ENCODE assay signal across 8 cellular contexts in the genomic region with DNA sequence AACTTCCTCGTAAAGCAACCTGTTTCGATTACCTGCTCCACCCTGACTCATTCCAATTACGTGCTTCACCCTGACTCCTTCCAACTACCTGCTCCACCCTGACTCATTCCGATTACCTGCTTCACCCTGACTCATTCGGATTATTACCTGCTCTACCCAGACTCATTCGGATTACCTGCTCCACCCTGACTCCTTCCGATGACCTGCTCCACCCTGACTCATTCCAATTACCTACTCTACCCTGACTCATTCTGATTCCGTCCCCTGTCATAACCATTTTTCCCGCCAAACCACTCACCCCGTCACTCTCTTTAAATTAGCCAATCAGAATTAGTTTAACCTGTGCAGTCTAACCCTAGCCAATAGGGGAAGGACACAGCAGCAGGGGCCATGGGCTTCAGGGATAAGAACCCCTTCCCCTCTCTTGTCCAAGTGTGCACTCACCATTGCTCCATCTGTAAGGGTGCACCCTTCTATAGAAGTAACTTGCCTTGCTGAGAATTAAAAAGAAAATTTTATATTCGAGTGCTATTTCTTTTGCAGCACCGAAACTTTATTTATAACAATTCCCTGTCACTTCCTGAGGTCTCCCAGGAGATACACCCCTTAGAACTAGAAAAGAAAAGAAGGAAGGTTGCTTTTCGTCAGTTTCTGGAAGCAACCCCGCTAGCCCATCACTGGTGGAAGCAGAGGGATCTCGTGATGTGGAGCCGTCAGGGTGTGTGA. TPM values are rescaled to one million over a fixed set of nuclear protein-coding genes. Genes with fewer than 3 reads are reported as not detected.
A peak's percentile ranks its signal among the peaks of the same experiment; 100 is the strongest.
DNase-seq lines count a peak whose midpoint lies in the region; ATAC-seq, FAIRE-seq and TF ChIP-seq lines count a peak whose summit lies in the region.
"Not testable (repeated sequence)": the region's sequence is repeated elsewhere in the genome, so short reads cannot be mapped to it uniquely, and the experiment has no call there.

No MANE protein-coding gene starts in this region.

- not testable (repeated sequence) for FAIRE-seq in K562 (lab: Jason Lieb, UNC)

- 83% methylated on average over 16 of the region's 16 CpGs for WGBS in K562 (ENCODE audit: insufficient coverage, low coverage, missing lambda C conversion rate)

- not testable (repeated sequence) for DNase-seq in CD4-positive, alpha-beta memory T cell; T-helper 2 cell treated with Interferon-gamma antibody and Interleukin-4, amounts not matched to agents 5 μg/mL and 100 μg/mL, for 36 hours (ENCODE audit: low spot score); activated T-cell treated with anti-CD3 and anti-CD28 coated beads, Interleukin-2, amount 50 U/mL, for 24 hours; K562 (ENCODE audit: extremely low read depth in 1 of 4, low spot score in 3 of 4); mucosa of descending colon; uterus

- not testable (repeated sequence) for H3F3A ChIP-seq in Loucy (ENCODE audit: low read depth)

- H3K4me3 ChIP-seq in CD4-positive, alpha-beta memory T cell (ENCODE audit: low read length in 2 of 2); Loucy (ENCODE audit: low read length, poor library complexity, severe bottlenecking); K562; mucosa of descending colon; uterus: not testable (repeated sequence)

- H3K9me3 ChIP-seq in CD4-positive, alpha-beta memory T cell (ENCODE audit: control insufficient read depth in 1 of 2, low read length in 2 of 2); Loucy (ENCODE audit: insufficient read depth, low read depth, low read length); mucosa of descending colon; uterus: not testable (repeated sequence)
- peaks cover 14% of the 10 kb centered on the region for H3K9me3 ChIP-seq in K562 (replicated peaks; ENCODE audit: control insufficient read depth, insufficient read depth, low read depth, low read length)

- H3K27ac ChIP-seq in CD4-positive, alpha-beta memory T cell (ENCODE audit: low read depth, low read length): peak overlapping the region; percentile 9
- H3K27ac ChIP-seq in K562 (ENCODE audit: extremely low read depth, low read depth, low read length) (peak overlapping the region; percentile 89), uterus (peak overlapping the region; percentile 80 to 89)

- POLR2A ChIA-PET in CD4-positive, alpha-beta memory T cell (lab: Charles Lee; ENCODE audit: partially characterized antibody): not testable (repeated sequence)
- POLR2A ChIA-PET in K562 (lab: Yijun Ruan, JAX): interaction anchor here (1.0 to 4.4 kb wide), 5 partner anchors 11 to 36 kb away, joined by 3 to 45 read pairs (median 6); no protein-coding TSS in a partner anchor

- not testable (repeated sequence) for H3K27me3 Mint-ChIP-seq in CD4-positive, alpha-beta memory T cell; T-helper 2 cell treated with Interferon-gamma antibody and Interleukin-4, amounts not matched to agents 5 μg/mL and 100 μg/mL, for 36 hours (ENCODE audit: low read depth); activated T-cell treated with anti-CD3 and anti-CD28 coated beads, Interleukin-2, amount 50 U/mL, for 24 hours

- H3K36me3 ChIP-seq in CD4-positive, alpha-beta memory T cell (ENCODE audit: insufficient read depth, low read length); Loucy (ENCODE audit: insufficient read depth, low read length); K562 (ENCODE audit: control insufficient read depth, insufficient read depth, low read length); mucosa of descending colon (ENCODE audit: low read depth); uterus: not testable (repeated sequence)

- ATAC-seq in K562: not testable (repeated sequence)
- ATAC-seq in esophagus mucosa: peak; percentile 83
- ATAC-seq in mucosa of descending colon: peak; percentile 61

- H3K4me2 ChIP-seq in Loucy (ENCODE audit: low read depth, low read length, poor library complexity, severe bottlenecking): peak overlapping the region; percentile 68
- H3K4me2 ChIP-seq in K562 (ENCODE audit: insufficient read depth, low read length): peak overlapping the region; percentile 83

- not testable (repeated sequence) for H3K9me2 ChIP-seq in Loucy (replicated peaks; ENCODE audit: low read depth, low read length)

- not testable (repeated sequence) for BruUV-seq in K562 (replicated peaks; lab: Mats Ljungman, UMichigan)

- intact Hi-C loops in CD4-positive, alpha-beta memory T cell (cut with micrococcal nuclease); mucosa of descending colon (cut with DNase I, micrococcal nuclease); uterus (cut with DNase I; ENCODE audit: low total_unique reads): not testable (repeated sequence)
- intact Hi-C loops in K562 (cut with micrococcal nuclease): loop anchor here (5.0 kb wide), 1 partner anchor 233 kb away; a partner anchor contains a TSS

- H3K27me3 ChIP-seq in CD4-positive, alpha-beta memory T cell (ENCODE audit: insufficient read depth, low read length); Loucy (ENCODE audit: insufficient read depth, low read length, poor library complexity, severe bottlenecking); K562 (ENCODE audit: control insufficient read depth in 2 of 2, insufficient read depth in 2 of 2, low read length in 2 of 2); uterus: not testable (repeated sequence)

- peaks cover 51% of the 10 kb centered on the region for H3K4me1 ChIP-seq in CD4-positive, alpha-beta memory T cell (ENCODE audit: insufficient read depth, low read length)
- peaks cover 25% of the 10 kb centered on the region for H3K4me1 ChIP-seq in Loucy (ENCODE audit: insufficient read depth, low read length, poor library complexity, severe bottlenecking)
- H3K4me1 ChIP-seq in K562 (replicated peaks in 1 of 2; ENCODE audit: control insufficient read depth in 2 of 2, insufficient read depth in 2 of 2, low read length in 2 of 2): peaks cover 24 to 50% of the 10 kb centered on the region in 2 experiments
- H3K4me1 ChIP-seq in mucosa of descending colon (ENCODE audit: low read depth); uterus: not testable (repeated sequence)

- not testable (repeated sequence) for H3K9ac ChIP-seq in Loucy (ENCODE audit: low read depth, low read length, poor library complexity, severe bottlenecking)
- H3K9ac ChIP-seq in K562 (ENCODE audit: insufficient read depth in 1 of 2, low read depth in 2 of 2, low read length in 2 of 2): peak overlapping the region; percentile 62 to 83; a peak in 3 of 4 replicates

- TF ChIP-seq CTCF in Loucy (conservative IDR thresholded peaks at IDR 0.05; ENCODE audit: low read length); K562 (IDR thresholded peaks at IDR 0.05 in 2 of 3, conservative IDR thresholded peaks at IDR 0.05 in 1 of 3; ENCODE audit: insufficient read depth in 2 of 3, low read depth in 1 of 3, low read length in 3 of 3); mucosa of descending colon (IDR thresholded peaks at IDR 0.05); uterus (IDR thresholded peaks at IDR 0.05): not testable (repeated sequence)

- H4K20me1 ChIP-seq in Loucy (ENCODE audit: insufficient read depth, low read length, poor library complexity, severe bottlenecking); K562 (replicated peaks; ENCODE audit: control insufficient read depth, insufficient read depth, low read length): not testable (repeated sequence)

- not testable (repeated sequence) for TF ChIP-seq RAD21 in K562 (CRISPR knock-in tag; conservative IDR thresholded peaks at IDR 0.05 in 1 of 2, IDR thresholded peaks at IDR 0.05 in 1 of 2)

- not testable (repeated sequence) for H3K9me3 Mint-ChIP-seq in CD4-positive, alpha-beta memory T cell; T-helper 2 cell treated with Interferon-gamma antibody and Interleukin-4, amounts not matched to agents 5 μg/mL and 100 μg/mL, for 36 hours; activated T-cell treated with anti-CD3 and anti-CD28 coated beads, Interleukin-2, amount 50 U/mL, for 24 hours

- not testable (repeated sequence) for TF ChIP-seq POLR2A in K562 (conservative IDR thresholded peaks at IDR 0.05); uterus (IDR thresholded peaks at IDR 0.05)

- not testable (repeated sequence) for H3K79me2 ChIP-seq in Loucy (ENCODE audit: insufficient read depth, low read length); K562 (ENCODE audit: control insufficient read depth, insufficient read depth, low read length)

- peak overlapping the region; percentile 71 to 97 (median 94) for H3K27ac Mint-ChIP-seq in CD4-positive, alpha-beta memory T cell
- peak overlapping the region; percentile 94 for H3K27ac Mint-ChIP-seq in T-helper 2 cell treated with Interferon-gamma antibody and Interleukin-4, amounts not matched to agents 5 μg/mL and 100 μg/mL, for 36 hours
- peak overlapping the region; percentile 3 for H3K27ac Mint-ChIP-seq in activated T-cell treated with anti-CD3 and anti-CD28 coated beads, Interleukin-2, amount 50 U/mL, for 24 hours

- H2AFZ ChIP-seq in Loucy (ENCODE audit: low read length): not testable (repeated sequence)
- peak overlapping the region; percentile 92 for H2AFZ ChIP-seq in K562 (ENCODE audit: low read depth, low read length)

- peak overlapping the region in 5 of 8 donors; percentile 13 to 46 (median 43) for H3K4me3 Mint-ChIP-seq in CD4-positive, alpha-beta memory T cell
- peak overlapping the region; percentile 79 for H3K4me3 Mint-ChIP-seq in T-helper 2 cell treated with Interferon-gamma antibody and Interleukin-4, amounts not matched to agents 5 μg/mL and 100 μg/mL, for 36 hours
- not testable (repeated sequence) for H3K4me3 Mint-ChIP-seq in activated T-cell treated with anti-CD3 and anti-CD28 coated beads, Interleukin-2, amount 50 U/mL, for 24 hours

- H3K4me1 Mint-ChIP-seq in CD4-positive, alpha-beta memory T cell: peaks cover 32 to 58% (median 49%) of the 10 kb centered on the region in 4 donors
- H3K4me1 Mint-ChIP-seq in T-helper 2 cell treated with Interferon-gamma antibody and Interleukin-4, amounts not matched to agents 5 μg/mL and 100 μg/mL, for 36 hours (ENCODE audit: low read depth): peaks cover 51% of the 10 kb centered on the region
- peaks cover 47% of the 10 kb centered on the region for H3K4me1 Mint-ChIP-seq in activated T-cell treated with anti-CD3 and anti-CD28 coated beads, Interleukin-2, amount 50 U/mL, for 24 hours (ENCODE audit: low read depth)

- not testable (repeated sequence) for H3K9me1 ChIP-seq in K562 (ENCODE audit: control insufficient read depth, insufficient read depth, low read length)

- H3K36me3 Mint-ChIP-seq in CD4-positive, alpha-beta memory T cell: peaks cover 8 to 20% of the 10 kb centered on the region in 2 donors
- peaks cover 20% of the 10 kb centered on the region for H3K36me3 Mint-ChIP-seq in T-helper 2 cell treated with Interferon-gamma antibody and Interleukin-4, amounts not matched to agents 5 μg/mL and 100 μg/mL, for 36 hours (ENCODE audit: low read depth)
- peaks cover 13% of the 10 kb centered on the region for H3K36me3 Mint-ChIP-seq in activated T-cell treated with anti-CD3 and anti-CD28 coated beads, Interleukin-2, amount 50 U/mL, for 24 hours (ENCODE audit: low read depth)

- CTCF ChIA-PET in CD4-positive, alpha-beta memory T cell (lab: Charles Lee; ENCODE audit: partially characterized antibody): interaction anchor here (1.1 kb wide), 1 partner anchor 146 kb away, joined by 3 read pairs; no protein-coding TSS in a partner anchor
- CTCF ChIA-PET in K562 (lab: Yijun Ruan, JAX; ENCODE audit: low intra/inter-chr PET ratio): not testable (repeated sequence)

- in situ Hi-C loops in K562 (cut with MboI): not testable (repeated sequence)

- TF ChIP-seq EP300 in K562 (IDR thresholded peaks at IDR 0.05; ENCODE audit: low read length): not testable (repeated sequence)

RNA-seq across cellular contexts. Expression of a gene that starts 48.7 kb away (rescaled TPM):
- total RNA-seq in CD4-positive, alpha-beta memory T cell: 1 to 10 TPM; 3.6 to 4.3 TPM
- polyA plus RNA-seq in CD4-positive, alpha-beta memory T cell: 1 to 10 TPM; 3.9 to 6.9 TPM
- 90.5 and 109 TPM in 2 replicates for total RNA-seq in K562 (2011; cell fraction: chromatin; rRNA removed; ENCODE audit: low replicate concordance)
- 65.2 and 67.4 TPM in 2 replicates for total RNA-seq in K562 (2011; cell fraction: nucleolus; rRNA removed)
- total RNA-seq in K562 (2011; cell fraction: nucleoplasm; rRNA removed): 60.1 and 75.0 TPM in 2 replicates
- total RNA-seq in K562 (2014; rRNA removed) (4.5 and 6.7 TPM in 2 replicates), K562 (2014; rRNA removed; fragmentation: Illumina TruSeq; extraction: Trizol) (7.1 and 7.9 TPM in 2 replicates), K562 (2015; rRNA removed; fragmentation: Illumina TruSeq; extraction: Trizol) (5.0 and 5.6 TPM in 2 replicates), K562 (2021) (9.2 and 9.7 TPM in 2 replicates), esophagus mucosa (9.6 TPM), mucosa of descending colon (10 to 100 TPM in 1 of 3 donors, 1 to 10 TPM in 2; 6.5 to 12.3 (median 7.3) TPM), uterus (10 to 100 TPM in 3 of 4 donors, 1 to 10 TPM in 1; 2.9 to 18.1 (median 15.1) TPM)
- polyA plus RNA-seq in K562 (2011; rRNA removed) (15.0 and 17.0 TPM in 2 replicates), K562 (2014; fragmentation: Illumina TruSeq; extraction: Trizol) (5.6 and 5.7 TPM in 2 replicates), K562 (2014; fragmentation: Nextera tagmentation; extraction: Ambion mirVana) (1 to 10 TPM; 2.2 to 3.4 TPM), K562 (2014; rRNA removed) (7.2 and 7.3 TPM in 2 replicates)
- 9.2 and 14.2 TPM in 2 replicates for polyA plus RNA-seq in K562 (2011; cell fraction: cytosol; rRNA removed)
- polyA plus RNA-seq in K562 (2011; cell fraction: nucleus; rRNA removed): 62.4 and 68.7 TPM in 2 replicates
- polyA plus RNA-seq in K562 (2012): 5.3 and 8.6 TPM in 2 replicates
- polyA minus RNA-seq in K562 (2011; rRNA and poly(A)+ RNA removed): 31.8 and 34.7 TPM in 2 replicates
- polyA minus RNA-seq in K562 (2011; cell fraction: cytosol; rRNA and poly(A)+ RNA removed): 6.3 and 8.8 TPM in 2 replicates
- polyA minus RNA-seq in K562 (2011; cell fraction: nucleus; rRNA and poly(A)+ RNA removed): 36.2 and 58.6 TPM in 2 replicates

Comparison
In these comparisons a context has a peak if more than half of its experiments do, and no peak if none do; other contexts are left out.
1. H3K27ac ChIP-seq: peak in every context shown above with its lines; median percentile 89 in K562; 84 in uterus; 9 in CD4-positive, alpha-beta memory T cell.
2. H3K27ac Mint-ChIP-seq: peak in every context shown above with its lines; median percentile 94 in CD4-positive, alpha-beta memory T cell; 94 in T-helper 2 cell treated with Interferon-gamma antibody and Interleukin-4, amounts not matched to agents 5 μg/mL and 100 μg/mL, for 36 hours; 3 in activated T-cell treated with anti-CD3 and anti-CD28 coated beads, Interleukin-2, amount 50 U/mL, for 24 hours.